ENCODE assay signal across 8 cellular contexts in the genomic region with DNA sequence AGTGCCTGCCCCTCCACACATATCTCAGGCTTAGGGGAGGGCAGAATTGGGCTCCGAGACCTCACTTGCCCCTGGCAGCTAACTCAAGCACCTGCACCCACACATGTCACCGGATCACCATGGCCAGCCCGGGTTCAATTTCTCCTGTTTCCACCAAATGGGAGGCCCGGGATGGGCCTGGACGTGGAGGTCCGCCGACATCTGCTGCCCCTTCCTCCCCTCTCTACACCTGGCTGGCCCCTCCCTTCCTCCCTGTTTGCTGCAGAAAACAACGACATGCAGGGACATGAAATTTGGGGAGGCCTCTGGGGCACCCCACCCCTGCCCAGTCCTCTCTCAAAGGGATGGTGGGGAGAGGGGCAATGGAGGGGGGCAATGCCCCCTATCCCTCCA. TPM values are rescaled to one million over a fixed set of nuclear protein-coding genes. Genes with fewer than 3 reads are reported as not detected.
DNase-seq lines count a peak whose midpoint lies in the region; ATAC-seq and TF ChIP-seq lines count a peak whose summit lies in the region.

No MANE protein-coding gene starts in this region.

- 32% methylated on average over 7 of the region's 8 CpGs for WGBS in esophagus muscularis mucosa
- WGBS in ovary, 3 donors: 23 to 30% (median 23%) methylated on average over 8 of the region's 8 CpGs

- peak overlapping the region; percentile 100 for H3K4me2 ChIP-seq in DOHH2 (ENCODE audit: low read length)

- peak in 1 of 3 donors; percentile 35 for DNase-seq in Peyer's patch
- no peak for DNase-seq in esophagus muscularis mucosa (ENCODE audit: extremely low spot score)
- DNase-seq in ovary: peak in 1 of 5 donors; percentile 35
- DNase-seq in ecto neural progenitor cell (ENCODE audit: low spot score): no peak
- no peak for DNase-seq in GM13977 (ENCODE audit: low spot score)
- no peak for DNase-seq in superior temporal gyrus (ENCODE audit: extremely low spot score)

- H3K4me1 ChIP-seq in DOHH2 (ENCODE audit: control insufficient read depth, low read length) (peaks cover 57% of the 10 kb centered on the region), Peyer's patch (peaks cover 0 to 36% (median 30%) of the 10 kb centered on the region in 4 donors), esophagus muscularis mucosa (peaks cover 28 to 57% (median 47%) of the 10 kb centered on the region in 4 donors), ovary (ENCODE audit: insufficient read depth) (peaks cover 5% of the 10 kb centered on the region)

- no peaks in the 10 kb centered on the region for H4K20me1 ChIP-seq in DOHH2 (ENCODE audit: control insufficient read depth, insufficient read depth, low read depth, low read length)

- H3K27ac ChIP-seq in DOHH2 (ENCODE audit: low read depth, low read length) (peak overlapping the region; percentile 93), Peyer's patch (peak overlapping the region; percentile 91 to 95 (median 93)), esophagus muscularis mucosa (replicated peaks in 1 of 4) (peak overlapping the region; percentile 85 to 93 (median 88)), ovary (peak overlapping the region; percentile 33 to 95)

- H3K27me3 ChIP-seq in DOHH2 (ENCODE audit: control insufficient read depth, low read length) (no peaks in the 10 kb centered on the region), Peyer's patch (no peaks in the 10 kb centered on the region), esophagus muscularis mucosa (no peaks in the 10 kb centered on the region), ovary (no peaks in the 10 kb centered on the region)

- peaks cover 50% of the 10 kb centered on the region for H3K79me2 ChIP-seq in DOHH2 (ENCODE audit: control insufficient read depth, low read length)

- no peak for ATAC-seq in GM21423 (IDR thresholded peaks at IDR 0.05; ENCODE audit: unreplicated experiment)

- H3K4me3 ChIP-seq in DOHH2 (ENCODE audit: low read length) (peak overlapping the region; percentile 88), Peyer's patch (peak overlapping the region; percentile 70 to 92 (median 86)), esophagus muscularis mucosa (peak overlapping the region; percentile 67 to 95 (median 76)), ovary (peak overlapping the region; percentile 53)

- TF ChIP-seq POLR2A in Peyer's patch (IDR thresholded peaks at IDR 0.05) (no peak), esophagus muscularis mucosa (IDR thresholded peaks at IDR 0.05; ENCODE audit: low read depth) (no peak), ovary (IDR thresholded peaks at IDR 0.05) (no peak)

- peaks cover 35% of the 10 kb centered on the region for H3F3A ChIP-seq in DOHH2 (ENCODE audit: control insufficient read depth, insufficient read depth)

- H3K9me3 ChIP-seq in DOHH2 (ENCODE audit: control insufficient read depth, insufficient read depth, low read length): no peaks in the 10 kb centered on the region
- H3K9me3 ChIP-seq in Peyer's patch: no peaks in the 10 kb centered on the region
- H3K9me3 ChIP-seq in esophagus muscularis mucosa: no peaks in the 10 kb centered on the region
- no peaks in the 10 kb centered on the region for H3K9me3 ChIP-seq in ovary

- intact Hi-C loops in esophagus muscularis mucosa (cut with DNase I) (no loop called here), ovary (cut with DNase I) (no loop called here)

- TF ChIP-seq EP300 in esophagus muscularis mucosa (IDR thresholded peaks at IDR 0.05): no peak
- TF ChIP-seq EP300 in ovary (IDR thresholded peaks at IDR 0.05): no peak

- H3K9me2 ChIP-seq in DOHH2 (replicated peaks; ENCODE audit: control insufficient read depth, low read length): no peaks in the 10 kb centered on the region

- TF ChIP-seq CTCF in DOHH2 (IDR thresholded peaks at IDR 0.05; ENCODE audit: low read depth, low read length, poor library complexity, severe bottlenecking) (no peak), Peyer's patch (IDR thresholded peaks at IDR 0.05) (no peak), esophagus muscularis mucosa (IDR thresholded peaks at IDR 0.05) (no peak), ovary (IDR thresholded peaks at IDR 0.05) (no peak), GM13977 (IDR thresholded peaks at IDR 0.05; ENCODE audit: extremely low read depth, insufficient read depth, missing control alignments) (no peak)

- in situ Hi-C loops in GM13977 (cut with MboI; ENCODE audit: low pct_unique_long_range_greater_than_20kb, low sequenced_read_pairs, unreplicated experiment): no loop called here

- H3K36me3 ChIP-seq in DOHH2 (ENCODE audit: control insufficient read depth, low read length) (peaks cover 68% of the 10 kb centered on the region), Peyer's patch (peaks cover 0 to 18% (median 0%) of the 10 kb centered on the region in 3 donors), esophagus muscularis mucosa (peaks cover 7 to 25% (median 21%) of the 10 kb centered on the region in 4 donors), ovary (no peaks in the 10 kb centered on the region)

RNA-seq across cellular contexts. Expression of gene PRKD2, which starts 1.3 kb away (rescaled TPM):
- 10 to 100 TPM; 57.0 to 88.8 (median 64.0) TPM for total RNA-seq in Peyer's patch
- 10 to 100 TPM; 12.8 to 33.3 (median 22.4) TPM for total RNA-seq in esophagus muscularis mucosa
- total RNA-seq in ovary: 10 to 100 TPM; 21.2 to 55.4 (median 46.6) TPM
- polyA plus RNA-seq in ovary: 10 to 100 TPM; 17.7 to 29.7 TPM

RNA-seq across cellular contexts. Expression of gene FKRP, which starts 30.2 kb away (rescaled TPM):
- 10 to 100 TPM in 3 of 4 donors, 1 to 10 TPM in 1; 9.1 to 18.6 (median 15.3) TPM for total RNA-seq in Peyer's patch
- total RNA-seq in esophagus muscularis mucosa: 10 to 100 TPM; 22.4 to 30.3 (median 26.5) TPM
- 10 to 100 TPM; 10.9 to 24.4 (median 19.0) TPM for total RNA-seq in ovary
- 10 to 100 TPM; 10.7 to 12.0 TPM for polyA plus RNA-seq in ovary

RNA-seq across cellular contexts. Expression of gene STRN4, which starts 30.6 kb away (rescaled TPM):
- 100 to 1,000 TPM in 3 of 4 donors, 10 to 100 TPM in 1; 80.9 to 146 (median 116) TPM for total RNA-seq in Peyer's patch
- total RNA-seq in esophagus muscularis mucosa: 100 to 1,000 TPM in 2 of 4 donors, 10 to 100 TPM in 2; 85.2 to 119 (median 101) TPM
- total RNA-seq in ovary: 10 to 100 TPM; 37.3 to 85.3 (median 59.1) TPM
- 10 to 100 TPM; 34.8 to 59.3 TPM for polyA plus RNA-seq in ovary

RNA-seq across cellular contexts. Expression of gene DACT3, which starts 54.6 kb away (rescaled TPM):
- 1 to 10 TPM in 2 of 4 donors, under 1 TPM in 2; 0.53 to 2.3 (median 1.4) TPM for total RNA-seq in Peyer's patch
- 100 to 1,000 TPM in 1 of 4 donors, 10 to 100 TPM in 3; 46.7 to 119 (median 65.1) TPM for total RNA-seq in esophagus muscularis mucosa
- total RNA-seq in ovary: 10 to 100 TPM in 6 of 7 donors, 1 to 10 TPM in 1; 7.6 to 56.5 (median 20.8) TPM
- 10 to 100 TPM; 15.2 to 51.3 TPM for polyA plus RNA-seq in ovary
